Comparison of ENCODE assay signal across 18 cellular contexts in the genomic region with DNA sequence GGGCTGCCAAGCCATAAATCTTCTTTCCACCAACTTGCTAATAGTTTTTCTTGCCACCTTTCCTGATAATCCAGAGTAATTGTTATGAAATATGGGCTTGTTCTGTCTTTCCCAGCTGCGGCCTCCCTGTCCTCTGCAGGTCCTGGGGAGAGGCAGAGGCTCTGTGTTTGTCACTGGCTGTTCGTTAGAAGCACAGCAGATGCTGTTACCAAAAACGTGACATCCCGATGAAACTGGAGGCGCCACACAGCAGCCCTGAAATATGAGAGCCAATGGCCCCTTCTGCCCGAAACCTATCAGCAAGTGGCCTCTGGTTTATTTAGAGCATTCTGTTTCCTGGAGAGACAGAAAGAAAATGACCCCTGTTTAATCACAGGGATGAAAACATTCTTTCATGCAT.
DNase-seq lines count a peak whose midpoint lies in the region; TF ChIP-seq lines count a peak whose summit lies in the region.
"Had no signal": no experiment of that assay in that cellular context is flagged by ENCODE, and none has a peak within 500 bp of the region (broad histone marks: within the 10 kb centered on the region; RNA-seq: fewer than 3 reads in every experiment).

No MANE protein-coding gene starts in this region.

- no peaks in the 10 kb centered on the region for H3K36me3 ChIP-seq in WERI-Rb-1
- H3K36me3 ChIP-seq: BLaER1 had no signal

- peak; percentile 19 for DNase-seq in NCI-H510A (lab: John Stamatoyannopoulos, UW)
- DNase-seq in NCI-H510A treated with DMSO at 0.1 percent for 48 hours (lab: John Stamatoyannopoulos, UW), result no peak
- peak; percentile 25 for DNase-seq in WERI-Rb-1
- peak; percentile 26 for DNase-seq in nephron progenitor cell
- no peak for DNase-seq in immature natural killer cell
- no peak for DNase-seq in osteocyte (ENCODE audit: extremely low spot score, unreplicated experiment)
- no peak for DNase-seq in GM19240 (ENCODE audit: insufficient read length, low spot score)
- DNase-seq: 8988T; AML-193; Calu3; CD4-positive, CD25-positive, alpha-beta regulatory T cell; DMS153; DMS79 treated with DMSO at 0.1 percent for 48 hours; EL; GOT3; H9; IMR-90 had no signal

- H3K27ac Mint-ChIP-seq in nephron progenitor cell (peak overlapping the region; percentile 34), immature natural killer cell (no peak overlapping the region), osteocyte (ENCODE audit: unreplicated experiment) (no peak overlapping the region)
- H3K27ac Mint-ChIP-seq: CD4-positive, CD25-positive, alpha-beta regulatory T cell; H9 had no signal

- H3K27ac ChIP-seq in WERI-Rb-1, result no peak overlapping the region
- H3K27ac ChIP-seq: BLaER1 had no signal

- peak overlapping the region; percentile 24 for H3K4me3 Mint-ChIP-seq in nephron progenitor cell
- H3K4me3 Mint-ChIP-seq in immature natural killer cell, result no peak overlapping the region
- H3K4me3 Mint-ChIP-seq in osteocyte (ENCODE audit: unreplicated experiment), result no peak overlapping the region
- H3K4me3 Mint-ChIP-seq: CD4-positive, CD25-positive, alpha-beta regulatory T cell; H9 had no signal

- H3K4me3 ChIP-seq in WERI-Rb-1 (ENCODE audit: low read depth, low read length), result no peak overlapping the region
- H3K4me3 ChIP-seq: BLaER1 had no signal

- no peaks in the 10 kb centered on the region for H3K36me3 Mint-ChIP-seq in nephron progenitor cell (ENCODE audit: low read depth)
- H3K36me3 Mint-ChIP-seq in immature natural killer cell, result no peaks in the 10 kb centered on the region
- no peaks in the 10 kb centered on the region for H3K36me3 Mint-ChIP-seq in osteocyte (ENCODE audit: unreplicated experiment)
- H3K36me3 Mint-ChIP-seq: CD4-positive, CD25-positive, alpha-beta regulatory T cell had no signal

- no peaks in the 10 kb centered on the region for H3K27me3 ChIP-seq in WERI-Rb-1 (ENCODE audit: insufficient read depth, low read depth, severe bottlenecking)
- H3K27me3 ChIP-seq: BLaER1 had no signal

- H3K9me3 Mint-ChIP-seq in nephron progenitor cell, result no peaks in the 10 kb centered on the region
- peaks cover 0 to 3% (median 0%) of the 10 kb centered on the region in 6 donors for H3K9me3 Mint-ChIP-seq in immature natural killer cell
- H3K9me3 Mint-ChIP-seq in osteocyte (ENCODE audit: unreplicated experiment), result peaks cover 13% of the 10 kb centered on the region
- H3K9me3 Mint-ChIP-seq: H9 had no signal

- TF ChIP-seq CTCF in WERI-Rb-1 (IDR thresholded peaks at IDR 0.05; ENCODE audit: low read depth, low read length) (no peak), nephron progenitor cell (IDR thresholded peaks at IDR 0.05) (no peak), osteocyte (IDR thresholded peaks at IDR 0.05) (no peak)

- H3K27me3 Mint-ChIP-seq in nephron progenitor cell (ENCODE audit: low read depth, poor library complexity), result peaks cover 18% of the 10 kb centered on the region
- peaks cover 0 to 3% (median 2%) of the 10 kb centered on the region in 3 donors for H3K27me3 Mint-ChIP-seq in immature natural killer cell (ENCODE audit: low read depth in 3 of 3)
- H3K27me3 Mint-ChIP-seq in osteocyte (ENCODE audit: unreplicated experiment), result no peaks in the 10 kb centered on the region
- H3K27me3 Mint-ChIP-seq: CD4-positive, CD25-positive, alpha-beta regulatory T cell had no signal

- peaks cover 33% of the 10 kb centered on the region for H3K4me1 Mint-ChIP-seq in nephron progenitor cell
- no peaks in the 10 kb centered on the region for H3K4me1 Mint-ChIP-seq in immature natural killer cell
- no peaks in the 10 kb centered on the region for H3K4me1 Mint-ChIP-seq in osteocyte (ENCODE audit: unreplicated experiment)
- H3K4me1 Mint-ChIP-seq: CD4-positive, CD25-positive, alpha-beta regulatory T cell; H9 had no signal

- H3K9me3 ChIP-seq in WERI-Rb-1 (ENCODE audit: severe bottlenecking), result no peaks in the 10 kb centered on the region
- H3K9me3 ChIP-seq: BLaER1 had no signal

Comparison
In these comparisons a context has a peak if more than half of its experiments do, and no peak if none do; other contexts are left out.
1. DNase-seq: peak in NCI-H510A (single experiment), WERI-Rb-1 (single experiment) and nephron progenitor cell (single experiment); none in NCI-H510A treated with DMSO at 0.1 percent for 48 hours (single experiment), immature natural killer cell (0 of 3), osteocyte (single experiment) and GM19240 (single experiment).